15 cellular contexts compared by ENCODE assay signal in the genomic region with DNA sequence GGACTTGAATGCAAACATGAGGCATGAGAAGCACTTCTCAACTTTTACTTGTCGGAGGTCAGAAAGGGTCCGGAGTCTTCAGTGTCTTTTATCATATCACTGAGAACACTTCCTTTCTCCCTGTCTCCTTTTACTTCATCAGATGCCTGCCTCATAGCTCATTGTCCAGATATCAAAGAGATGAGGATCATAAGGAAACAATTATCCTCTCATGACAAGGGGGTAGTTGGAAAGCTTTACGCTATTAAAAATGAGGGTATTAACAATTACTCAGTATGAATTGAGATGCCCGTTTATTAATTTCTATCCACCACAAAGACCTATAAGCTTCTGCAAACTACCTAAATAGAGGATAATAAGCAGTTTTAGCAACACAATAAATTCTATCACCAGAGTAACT.
"Had no signal": no experiment of that assay in that cellular context is flagged by ENCODE, and none has a peak within 500 bp of the region (broad histone marks: within the 10 kb centered on the region; RNA-seq: fewer than 3 reads in every experiment).

No MANE protein-coding gene starts in this region.

- H3K36me3 Mint-ChIP-seq: activated naive CD8-positive, alpha-beta T cell treated with anti-CD3 and anti-CD28 coated beads, Interleukin-2, amount 10 ng/mL, durations not matched to agents 7 days and 5 days; immature natural killer cell had no signal

- H3K9me3 ChIP-seq: lower lobe of right lung, right atrium auricular region, tibial artery, uterus had no signal

- DNase-seq: activated naive CD4-positive, alpha-beta T cell; activated naive CD8-positive, alpha-beta T cell treated with anti-CD3 and anti-CD28 coated beads, Interleukin-2, amount 10 ng/mL, durations not matched to agents 7 days and 5 days; effector memory CD4-positive, alpha-beta T cell; head of caudate nucleus; immature natural killer cell; lower lobe of right lung; midbrain; posterior cingulate gyrus; stimulated activated CD4-positive, alpha-beta T cell treated with anti-CD3 and anti-CD28 coated beads, Interleukin-15, amount 100 ng/mL, for 24 hours; stimulated activated CD4-positive, alpha-beta T cell treated with anti-CD3 and anti-CD28 coated beads, Interleukin-4, amount 100 ng/mL, for 24 hours; stimulated activated naive CD4-positive, alpha-beta T cell; tibial artery; uterus had no signal

- H3K36me3 ChIP-seq: lower lobe of right lung, right atrium auricular region, tibial artery, uterus had no signal

- H3K27me3 ChIP-seq: right atrium auricular region, tibial artery, uterus had no signal

- H3K27me3 Mint-ChIP-seq: activated naive CD8-positive, alpha-beta T cell treated with anti-CD3 and anti-CD28 coated beads, Interleukin-2, amount 10 ng/mL, durations not matched to agents 7 days and 5 days; dendritic cell treated with granulocyte-macrophage colony-stimulating factor and Interleukin-4, amounts not matched to agents 40 ng/mL and 50 ng/mL, for 4 days had no signal

- H3K4me3 ChIP-seq: lower lobe of right lung, right atrium auricular region, tibial artery, uterus had no signal

- H3K9me3 Mint-ChIP-seq: dendritic cell treated with granulocyte-macrophage colony-stimulating factor and Interleukin-4, amounts not matched to agents 40 ng/mL and 50 ng/mL, for 4 days had no signal

- H3K4me1 ChIP-seq: right atrium auricular region, tibial artery, uterus had no signal

- H3K27ac Mint-ChIP-seq: activated naive CD8-positive, alpha-beta T cell treated with anti-CD3 and anti-CD28 coated beads, Interleukin-2, amount 10 ng/mL, durations not matched to agents 7 days and 5 days; dendritic cell treated with granulocyte-macrophage colony-stimulating factor and Interleukin-4, amounts not matched to agents 40 ng/mL and 50 ng/mL, for 4 days; immature natural killer cell had no signal

- H3K27ac ChIP-seq: lower lobe of right lung, right atrium auricular region, tibial artery, uterus had no signal

- H3K4me1 Mint-ChIP-seq: activated naive CD8-positive, alpha-beta T cell treated with anti-CD3 and anti-CD28 coated beads, Interleukin-2, amount 10 ng/mL, durations not matched to agents 7 days and 5 days had no signal

- H3K4me3 Mint-ChIP-seq: activated naive CD8-positive, alpha-beta T cell treated with anti-CD3 and anti-CD28 coated beads, Interleukin-2, amount 10 ng/mL, durations not matched to agents 7 days and 5 days; dendritic cell treated with granulocyte-macrophage colony-stimulating factor and Interleukin-4, amounts not matched to agents 40 ng/mL and 50 ng/mL, for 4 days; immature natural killer cell had no signal
